ENCODE assay signal across 1 cellular context in the genomic region with DNA sequence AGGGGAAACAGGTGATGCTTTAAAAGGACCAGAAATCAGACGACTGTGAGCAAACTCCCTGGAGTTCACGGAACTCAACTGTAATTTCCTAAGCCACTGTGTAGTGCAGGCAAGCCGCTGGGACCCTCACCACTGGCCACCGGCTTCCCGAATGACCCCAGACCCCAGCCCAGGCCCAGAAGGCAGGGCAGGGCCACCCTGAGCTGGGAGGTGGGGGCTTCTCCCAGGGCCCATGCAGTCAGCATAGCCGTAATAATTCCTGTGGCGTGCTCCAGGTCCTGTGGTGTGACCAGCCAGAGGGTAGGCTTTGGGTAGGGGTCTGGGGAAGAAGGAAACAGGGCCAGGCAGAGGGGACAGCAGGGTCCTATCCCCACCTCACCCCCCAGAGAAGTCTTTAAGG.
TF ChIP-seq lines count a peak whose summit lies in the region.

No MANE protein-coding gene starts in this region.

TF ChIP-seq in GM23338, 12 proteins besides CTCF, POLR2A, EP300 and RAD21:
- TF ChIP-seq NANOG (IDR thresholded peaks at IDR 0.05; ENCODE audit: borderline replicate concordance) (no peak), POLR2AphosphoS5 (IDR thresholded peaks at IDR 0.05; ENCODE audit: low read depth) (no peak), CREB1 (CRISPR knock-in tag; IDR thresholded peaks at IDR 0.05; ENCODE audit: low read depth) (no peak), ZNF114 (CRISPR knock-in tag; IDR thresholded peaks at IDR 0.05) (no peak)
- TF ChIP-seq, protein P1, sequence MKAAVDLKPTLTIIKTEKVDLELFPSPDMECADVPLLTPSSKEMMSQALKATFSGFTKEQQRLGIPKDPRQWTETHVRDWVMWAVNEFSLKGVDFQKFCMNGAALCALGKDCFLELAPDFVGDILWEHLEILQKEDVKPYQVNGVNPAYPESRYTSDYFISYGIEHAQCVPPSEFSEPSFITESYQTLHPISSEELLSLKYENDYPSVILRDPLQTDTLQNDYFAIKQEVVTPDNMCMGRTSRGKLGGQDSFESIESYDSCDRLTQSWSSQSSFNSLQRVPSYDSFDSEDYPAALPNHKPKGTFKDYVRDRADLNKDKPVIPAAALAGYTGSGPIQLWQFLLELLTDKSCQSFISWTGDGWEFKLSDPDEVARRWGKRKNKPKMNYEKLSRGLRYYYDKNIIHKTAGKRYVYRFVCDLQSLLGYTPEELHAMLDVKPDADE (IDR thresholded peaks at IDR 0.05): no peak
- TF ChIP-seq, protein P2, sequence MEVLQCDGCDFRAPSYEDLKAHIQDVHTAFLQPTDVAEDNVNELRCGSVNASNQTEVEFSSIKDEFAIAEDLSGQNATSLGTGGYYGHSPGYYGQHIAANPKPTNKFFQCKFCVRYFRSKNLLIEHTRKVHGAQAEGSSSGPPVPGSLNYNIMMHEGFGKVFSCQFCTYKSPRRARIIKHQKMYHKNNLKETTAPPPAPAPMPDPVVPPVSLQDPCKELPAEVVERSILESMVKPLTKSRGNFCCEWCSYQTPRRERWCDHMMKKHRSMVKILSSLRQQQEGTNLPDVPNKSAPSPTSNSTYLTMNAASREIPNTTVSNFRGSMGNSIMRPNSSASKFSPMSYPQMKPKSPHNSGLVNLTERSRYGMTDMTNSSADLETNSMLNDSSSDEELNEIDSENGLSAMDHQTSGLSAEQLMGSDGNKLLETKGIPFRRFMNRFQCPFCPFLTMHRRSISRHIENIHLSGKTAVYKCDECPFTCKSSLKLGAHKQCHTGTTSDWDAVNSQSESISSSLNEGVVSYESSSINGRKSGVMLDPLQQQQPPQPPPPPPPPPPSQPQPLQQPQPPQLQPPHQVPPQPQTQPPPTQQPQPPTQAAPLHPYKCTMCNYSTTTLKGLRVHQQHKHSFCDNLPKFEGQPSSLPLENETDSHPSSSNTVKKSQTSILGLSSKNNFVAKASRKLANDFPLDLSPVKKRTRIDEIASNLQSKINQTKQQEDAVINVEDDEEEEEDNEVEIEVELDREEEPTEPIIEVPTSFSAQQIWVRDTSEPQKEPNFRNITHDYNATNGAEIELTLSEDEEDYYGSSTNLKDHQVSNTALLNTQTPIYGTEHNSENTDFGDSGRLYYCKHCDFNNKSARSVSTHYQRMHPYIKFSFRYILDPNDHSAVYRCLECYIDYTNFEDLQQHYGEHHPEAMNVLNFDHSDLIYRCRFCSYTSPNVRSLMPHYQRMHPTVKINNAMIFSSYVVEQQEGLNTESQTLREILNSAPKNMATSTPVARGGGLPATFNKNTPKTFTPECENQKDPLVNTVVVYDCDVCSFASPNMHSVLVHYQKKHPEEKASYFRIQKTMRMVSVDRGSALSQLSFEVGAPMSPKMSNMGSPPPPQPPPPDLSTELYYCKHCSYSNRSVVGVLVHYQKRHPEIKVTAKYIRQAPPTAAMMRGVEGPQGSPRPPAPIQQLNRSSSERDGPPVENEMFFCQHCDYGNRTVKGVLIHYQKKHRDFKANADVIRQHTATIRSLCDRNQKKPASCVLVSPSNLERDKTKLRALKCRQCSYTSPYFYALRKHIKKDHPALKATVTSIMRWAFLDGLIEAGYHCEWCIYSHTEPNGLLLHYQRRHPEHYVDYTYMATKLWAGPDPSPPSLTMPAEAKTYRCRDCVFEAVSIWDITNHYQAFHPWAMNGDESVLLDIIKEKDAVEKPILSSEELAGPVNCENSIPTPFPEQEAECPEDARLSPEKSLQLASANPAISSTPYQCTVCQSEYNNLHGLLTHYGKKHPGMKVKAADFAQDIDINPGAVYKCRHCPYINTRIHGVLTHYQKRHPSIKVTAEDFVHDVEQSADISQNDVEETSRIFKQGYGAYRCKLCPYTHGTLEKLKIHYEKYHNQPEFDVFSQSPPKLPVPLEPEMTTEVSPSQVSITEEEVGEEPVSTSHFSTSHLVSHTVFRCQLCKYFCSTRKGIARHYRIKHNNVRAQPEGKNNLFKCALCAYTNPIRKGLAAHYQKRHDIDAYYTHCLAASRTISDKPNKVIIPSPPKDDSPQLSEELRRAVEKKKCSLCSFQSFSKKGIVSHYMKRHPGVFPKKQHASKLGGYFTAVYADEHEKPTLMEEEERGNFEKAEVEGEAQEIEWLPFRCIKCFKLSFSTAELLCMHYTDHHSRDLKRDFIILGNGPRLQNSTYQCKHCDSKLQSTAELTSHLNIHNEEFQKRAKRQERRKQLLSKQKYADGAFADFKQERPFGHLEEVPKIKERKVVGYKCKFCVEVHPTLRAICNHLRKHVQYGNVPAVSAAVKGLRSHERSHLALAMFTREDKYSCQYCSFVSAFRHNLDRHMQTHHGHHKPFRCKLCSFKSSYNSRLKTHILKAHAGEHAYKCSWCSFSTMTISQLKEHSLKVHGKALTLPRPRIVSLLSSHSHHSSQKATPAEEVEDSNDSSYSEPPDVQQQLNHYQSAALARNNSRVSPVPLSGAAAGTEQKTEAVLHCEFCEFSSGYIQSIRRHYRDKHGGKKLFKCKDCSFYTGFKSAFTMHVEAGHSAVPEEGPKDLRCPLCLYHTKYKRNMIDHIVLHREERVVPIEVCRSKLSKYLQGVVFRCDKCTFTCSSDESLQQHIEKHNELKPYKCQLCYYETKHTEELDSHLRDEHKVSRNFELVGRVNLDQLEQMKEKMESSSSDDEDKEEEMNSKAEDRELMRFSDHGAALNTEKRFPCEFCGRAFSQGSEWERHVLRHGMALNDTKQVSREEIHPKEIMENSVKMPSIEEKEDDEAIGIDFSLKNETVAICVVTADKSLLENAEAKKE (CRISPR knock-in tag; IDR thresholded peaks at IDR 0.05): no peak
TF ChIP-seq in GM23338: peak in this region for 0.
